In genomic region chr12:66072135-66072534, GRCh38 we compare ENCODE assay signal across 12 cellular contexts.
DNase-seq lines count a peak whose midpoint lies in the region; ATAC-seq, FAIRE-seq and TF ChIP-seq lines count a peak whose summit lies in the region.
"Had no signal": no experiment of that assay in that cellular context is flagged by ENCODE, and none has a peak within 500 bp of the region (broad histone marks: within the 10 kb centered on the region; RNA-seq: fewer than 3 reads in every experiment).

No MANE protein-coding gene starts in this region.

- CTCF ChIA-PET in GM10248 (lab: Yijun Ruan, JAX) = interaction anchor here (1.6 to 1.9 kb wide), 3 partner anchors 15 to 43 kb away, joined by 4 to 7 read pairs (median 5); no protein-coding TSS in a partner anchor
- CTCF ChIA-PET in RWPE1 (lab: Yijun Ruan, JAX) = no interaction called here

- TF ChIP-seq CTCF in GM10248 (IDR thresholded peaks at IDR 0.05; ENCODE audit: control extremely low read depth, extremely low read depth, low read depth, missing control alignments) = no peak
- TF ChIP-seq CTCF in RWPE1 (conservative IDR thresholded peaks at IDR 0.05; ENCODE audit: low read depth) = no peak

- POLR2A ChIA-PET in GM10248 (lab: Yijun Ruan, JAX) = no interaction called here
- POLR2A ChIA-PET in RWPE1 (lab: Yijun Ruan, JAX; ENCODE audit: low non-redundant PET) = no interaction called here

- peak; percentile 34 for DNase-seq in GM10248 (ENCODE audit: extremely low spot score)
- DNase-seq in HuH-7.5 (ENCODE audit: low spot score) = no peak
- no peak for DNase-seq in GM19239 (ENCODE audit: insufficient read length, low spot score)
- DNase-seq in NCI-H69 (lab: John Stamatoyannopoulos, UW) = no peak
- no peak for DNase-seq in RWPE1 (ENCODE audit: low spot score)
- DNase-seq: effector CD8-positive, alpha-beta T cell; MG63; right cardiac atrium had no signal

- no peak for FAIRE-seq in GM19239 (lab: Jason Lieb, UNC)

- H3K27ac ChIP-seq in RWPE1 = no peak overlapping the region

- ATAC-seq in GM19397 (IDR thresholded peaks at IDR 0.05; ENCODE audit: unreplicated experiment) (peak; percentile 57), HG02870 (IDR thresholded peaks at IDR 0.05; ENCODE audit: unreplicated experiment) (peak; percentile 69), HG03565 (IDR thresholded peaks at IDR 0.05; ENCODE audit: unreplicated experiment) (peak; percentile 59)
- ATAC-seq: HCT116, right cardiac atrium had no signal
